ENCODE assay signal across 8 cellular contexts in the genomic region with DNA sequence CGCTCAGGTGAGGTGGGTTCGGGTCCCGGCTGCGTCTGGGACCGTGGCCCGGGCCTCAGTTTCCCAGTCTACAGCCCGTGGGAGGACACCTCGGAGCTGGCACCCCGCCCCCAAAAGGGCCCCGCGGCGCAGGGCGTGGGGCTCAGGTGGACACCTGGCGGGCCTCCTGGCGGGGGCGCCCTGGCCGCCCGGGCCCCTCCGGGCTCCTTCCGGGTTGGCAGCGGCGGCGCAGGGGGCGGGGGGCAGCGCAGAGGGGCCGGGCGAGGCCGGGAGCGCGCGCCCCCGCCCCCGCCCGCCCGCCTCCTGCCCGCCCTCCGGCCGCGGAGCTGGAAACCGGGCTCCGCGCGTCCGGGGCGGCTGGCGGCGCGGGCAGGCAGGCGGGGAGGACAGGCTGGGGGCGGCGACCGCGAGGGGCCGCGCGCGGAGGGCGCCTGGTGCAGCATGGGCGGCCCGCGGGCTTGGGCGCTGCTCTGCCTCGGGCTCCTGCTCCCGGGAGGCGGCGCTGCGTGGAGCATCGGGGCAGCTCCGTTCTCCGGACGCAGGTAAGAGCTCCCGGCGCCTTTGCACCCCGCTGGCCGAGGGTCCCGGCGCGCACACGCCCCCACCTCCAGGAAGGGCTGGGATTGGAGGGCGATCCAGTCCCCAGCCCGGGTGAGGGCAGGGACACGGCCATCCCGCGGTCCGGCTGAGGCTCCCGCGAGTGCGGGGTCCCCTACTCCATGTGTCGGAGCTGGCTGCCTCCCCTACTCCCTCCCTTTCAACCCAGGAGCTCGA. TPM values are rescaled to one million over a fixed set of nuclear protein-coding genes. Genes with fewer than 3 reads are reported as not detected.
A peak's percentile ranks its signal among the peaks of the same experiment; 100 is the strongest.
DNase-seq lines count a peak whose midpoint lies in the region; ATAC-seq and TF ChIP-seq lines count a peak whose summit lies in the region.

Gene EMID1 (plus strand): TSS at position 299 of the 774 bp plus-strand sequence. CDS start 143 bp downstream, at position 442.

- H3K9me3 ChIP-seq in RWPE2 (ENCODE audit: severe bottlenecking), result no peaks in the 10 kb centered on the region
- no peaks in the 10 kb centered on the region for H3K9me3 ChIP-seq in endocrine pancreas (ENCODE audit: control insufficient read depth, low read length)
- H3K9me3 ChIP-seq in aorta (ENCODE audit: control insufficient read depth, low read length), result no peaks in the 10 kb centered on the region

- peak; percentile 44 for ATAC-seq in RWPE2 (ENCODE audit: low read depth)
- no peak for ATAC-seq in aorta (ENCODE audit: low FRiP score)
- ATAC-seq in HG03439 (IDR thresholded peaks at IDR 0.05; ENCODE audit: unreplicated experiment), result no peak

- intact Hi-C loops in aorta (cut with DNase I), result no loop called here

- TF ChIP-seq CTCF in 22Rv1 (IDR thresholded peaks at IDR 0.05) (peak; percentile 50), GM06990 (IDR thresholded peaks at IDR 0.05; ENCODE audit: insufficient read depth, low read length, poor library complexity, severe bottlenecking) (peak; percentile 21), RWPE2 (IDR thresholded peaks at IDR 0.05; ENCODE audit: poor library complexity, severe bottlenecking) (peak; percentile 32)

- H3K36me3 ChIP-seq in GM06990 (ENCODE audit: control insufficient read depth, insufficient read depth, low read length) (no peaks in the 10 kb centered on the region), RWPE2 (ENCODE audit: low read depth) (no peaks in the 10 kb centered on the region), endocrine pancreas (ENCODE audit: control insufficient read depth, insufficient read depth, low read length) (no peaks in the 10 kb centered on the region), aorta (ENCODE audit: control insufficient read depth in 1 of 2, insufficient read depth in 2 of 2, low read length in 1 of 2) (no peaks in the 10 kb centered on the region)

- H3K27ac ChIP-seq in 22Rv1 (no peak within 1 kb of the TSS), RWPE2 (ENCODE audit: poor library complexity, severe bottlenecking) (no peak within 1 kb of the TSS), aorta (ENCODE audit: low read depth in 1 of 2, low read length in 2 of 2) (no peak within 1 kb of the TSS)

- DNase-seq in GM06990 (ENCODE audit: extremely low read depth, insufficient read length) (peak; percentile 67), RWPE2 (ENCODE audit: low spot score) (no peak), myocyte (ENCODE audit: low read depth) (peak; percentile 16), aorta (no peak), DMS153 treated with DMSO at 0.1 percent for 48 hours (lab: John Stamatoyannopoulos, UW; ENCODE audit: unreplicated experiment) (no peak)

- 2 to 3% methylated on average over 35 to 90 of the region's 90 CpGs for WGBS in aorta, 2 donors

- peak within 1 kb of the TSS; percentile 48 for H3K9ac ChIP-seq in endocrine pancreas (ENCODE audit: control insufficient read depth, insufficient read depth, low read length)

- H3K4me1 ChIP-seq in RWPE2 (ENCODE audit: insufficient read depth, poor library complexity, severe bottlenecking), result no peaks in the 10 kb centered on the region
- no peaks in the 10 kb centered on the region for H3K4me1 ChIP-seq in endocrine pancreas (ENCODE audit: control insufficient read depth, insufficient read depth, low read length)
- no peaks in the 10 kb centered on the region for H3K4me1 ChIP-seq in aorta (ENCODE audit: control insufficient read depth in 1 of 2, insufficient read depth in 2 of 2, low read length in 2 of 2)

- no peaks in the 10 kb centered on the region for H3K27me3 ChIP-seq in GM06990 (replicated peaks; ENCODE audit: control insufficient read depth, insufficient read depth, low read length)
- peaks cover 10% of the 10 kb centered on the region for H3K27me3 ChIP-seq in RWPE2 (ENCODE audit: insufficient read depth, poor library complexity, severe bottlenecking)
- no peaks in the 10 kb centered on the region for H3K27me3 ChIP-seq in endocrine pancreas (ENCODE audit: control insufficient read depth, insufficient read depth, low read length)
- no peaks in the 10 kb centered on the region for H3K27me3 ChIP-seq in aorta (ENCODE audit: control insufficient read depth in 1 of 2, insufficient read depth in 2 of 2, low read length in 1 of 2)

- H3K4me3 ChIP-seq in GM06990 (replicated peaks; ENCODE audit: low read depth, low read length) (peak within 1 kb of the TSS; percentile 91), RWPE2 (ENCODE audit: severe bottlenecking) (peak within 1 kb of the TSS; percentile 33), endocrine pancreas (ENCODE audit: control insufficient read depth, insufficient read depth, low read length) (no peak within 1 kb of the TSS), aorta (ENCODE audit: low read length in 2 of 2) (peak within 1 kb of the TSS; percentile 19 to 36)

RNA-seq across cellular contexts. Expression of gene EMID1, which starts in this region (rescaled TPM):
- total RNA-seq in myocyte (2.3 and 4.0 TPM in 2 replicates), aorta (1 to 10 TPM; 1.2 to 7.0 TPM)
- polyA plus RNA-seq in myocyte (2012), result 1.1 TPM
- under 1 TPM; 0.13 to 0.69 TPM for polyA plus RNA-seq in aorta

Comparison
In these comparisons a context has a peak if more than half of its experiments do, and no peak if none do; other contexts are left out.
1. DNase-seq: peak in GM06990 (single experiment) and myocyte (single experiment); none in RWPE2 (single experiment), aorta (0 of 2) and DMS153 treated with DMSO at 0.1 percent for 48 hours (single experiment).
2. Peak in every context shown above with its lines, with median percentiles within 50 percentile points of each other: CTCF ChIP-seq.